Comparison of ENCODE assay signal across 9 cellular contexts in genomic region chr1:58575831-58576726, GRCh38. TPM values are rescaled to one million over a fixed set of nuclear protein-coding genes. Genes with fewer than 3 reads are reported as not detected.
A peak's percentile ranks its signal among the peaks of the same experiment; 100 is the strongest.
DNase-seq lines count a peak whose midpoint lies in the region; ATAC-seq lines count a peak whose summit lies in the region.
"Had no signal": no experiment of that assay in that cellular context is flagged by ENCODE, and none has a peak within 500 bp of the region (broad histone marks: within the 10 kb centered on the region; RNA-seq: fewer than 3 reads in every experiment).

No MANE protein-coding gene starts in this region.

- POLR2A ChIA-PET in activated naive CD8-positive, alpha-beta T cell treated with anti-CD3 and anti-CD28 coated beads, Interleukin-2, amount 10 ng/mL, durations not matched to agents 7 days and 5 days (lab: Charles Lee) = no interaction called here

- H3K4me3 Mint-ChIP-seq in activated naive CD8-positive, alpha-beta T cell treated with anti-CD3 and anti-CD28 coated beads, Interleukin-2, amount 10 ng/mL, durations not matched to agents 7 days and 5 days = peak overlapping the region; percentile 75

- peak overlapping the region; percentile 60; the same call in 1 of the 2 replicates for H3K4me3 ChIP-seq in iPS-20b (ENCODE audit: low read length)

- H3K9me3 ChIP-seq in iPS-20b (ENCODE audit: insufficient read depth, low read depth, low read length) = no peaks in the 10 kb centered on the region

- no peak for ATAC-seq in activated naive CD8-positive, alpha-beta T cell treated with anti-CD3 and anti-CD28 coated beads, Interleukin-2, amount 10 ng/mL, durations not matched to agents 7 days and 5 days (ENCODE audit: low read depth)
- no peak for ATAC-seq in HG03442 (IDR thresholded peaks at IDR 0.05; ENCODE audit: unreplicated experiment)

- peaks cover 5% of the 10 kb centered on the region; the same call in 1 of the 2 replicates for H3K4me1 ChIP-seq in iPS-20b (ENCODE audit: insufficient read depth, low read length)

- H3K27me3 ChIP-seq in iPS-20b (ENCODE audit: insufficient read depth, low read length) = peaks cover 54% of the 10 kb centered on the region

- no peaks in the 10 kb centered on the region for H3K36me3 ChIP-seq in iPS-20b (ENCODE audit: insufficient read depth, low read depth, low read length)

- H3K27ac ChIP-seq in iPS-20b (ENCODE audit: low read length) = no peak overlapping the region

- H3K9ac ChIP-seq in iPS-20b (ENCODE audit: low read depth, low read length) = no peak overlapping the region

- H3K36me3 Mint-ChIP-seq in activated naive CD8-positive, alpha-beta T cell treated with anti-CD3 and anti-CD28 coated beads, Interleukin-2, amount 10 ng/mL, durations not matched to agents 7 days and 5 days = peaks cover 2% of the 10 kb centered on the region

- no peak overlapping the region for H3K27ac Mint-ChIP-seq in activated naive CD8-positive, alpha-beta T cell treated with anti-CD3 and anti-CD28 coated beads, Interleukin-2, amount 10 ng/mL, durations not matched to agents 7 days and 5 days

- H3K27me3 Mint-ChIP-seq in activated naive CD8-positive, alpha-beta T cell treated with anti-CD3 and anti-CD28 coated beads, Interleukin-2, amount 10 ng/mL, durations not matched to agents 7 days and 5 days = peaks cover 84% of the 10 kb centered on the region

- peaks cover 23% of the 10 kb centered on the region for H3K4me1 Mint-ChIP-seq in activated naive CD8-positive, alpha-beta T cell treated with anti-CD3 and anti-CD28 coated beads, Interleukin-2, amount 10 ng/mL, durations not matched to agents 7 days and 5 days

- DNase-seq in HT-29 (ENCODE audit: low spot score) (peak; percentile 57), NCI-H2196 (lab: John Stamatoyannopoulos, UW; ENCODE audit: unreplicated experiment) (no peak), T1000 (lab: John Stamatoyannopoulos, UW) (no peak)
- peak; percentile 43 for DNase-seq in activated naive CD8-positive, alpha-beta T cell treated with anti-CD3 and anti-CD28 coated beads, Interleukin-2, amount 10 ng/mL, durations not matched to agents 7 days and 5 days
- peak; percentile 6 to 7 for DNase-seq in stimulated activated CD8-positive, alpha-beta memory T cell treated with anti-CD3 and anti-CD28 coated beads, Interleukin-2, amount 100 ng/mL, for 48 hours (ENCODE audit: low read depth in 2 of 2)
- no peak for DNase-seq in stimulated activated naive CD4-positive, alpha-beta T cell (lab: John Stamatoyannopoulos, UW)
- DNase-seq: SIG-M5 had no signal

- no peaks in the 10 kb centered on the region for H3K9me3 Mint-ChIP-seq in activated naive CD8-positive, alpha-beta T cell treated with anti-CD3 and anti-CD28 coated beads, Interleukin-2, amount 10 ng/mL, durations not matched to agents 7 days and 5 days

RNA-seq across cellular contexts. Expression of gene TACSTD2, which starts 1.0 kb away (rescaled TPM):
- 26.6 and 28.7 TPM in 2 replicates for total RNA-seq in HT-29 (2014; rRNA removed; shearing (Covaris generic))
- not detected for total RNA-seq in activated naive CD8-positive, alpha-beta T cell treated with anti-CD3 and anti-CD28 coated beads, Interleukin-2, amount 10 ng/mL, durations not matched to agents 7 days and 5 days

RNA-seq across cellular contexts. Expression of gene OMA1, which starts 29.6 kb away (rescaled TPM):
- total RNA-seq in HT-29 (2014; rRNA removed; shearing (Covaris generic)) = 5.8 and 7.9 TPM in 2 replicates
- 10 to 100 TPM; 32.0 to 38.8 TPM for total RNA-seq in activated naive CD8-positive, alpha-beta T cell treated with anti-CD3 and anti-CD28 coated beads, Interleukin-2, amount 10 ng/mL, durations not matched to agents 7 days and 5 days

Comparison
In these comparisons a context has a peak if more than half of its experiments do, and no peak if none do; other contexts are left out.
1. DNase-seq: peak in HT-29 (single experiment), activated naive CD8-positive, alpha-beta T cell treated with anti-CD3 and anti-CD28 coated beads, Interleukin-2, amount 10 ng/mL, durations not matched to agents 7 days and 5 days (single experiment) and stimulated activated CD8-positive, alpha-beta memory T cell treated with anti-CD3 and anti-CD28 coated beads, Interleukin-2, amount 100 ng/mL, for 48 hours (2 of 2); none in NCI-H2196 (single experiment), stimulated activated naive CD4-positive, alpha-beta T cell (0 of 6) and T1000 (single experiment).
2. RNA of gene TACSTD2, which starts 1.0 kb away (total RNA-seq): 26.6 to 28.7 TPM in HT-29; not detected in activated naive CD8-positive, alpha-beta T cell treated with anti-CD3 and anti-CD28 coated beads, Interleukin-2, amount 10 ng/mL, durations not matched to agents 7 days and 5 days; every median in the first group is over 10 times any median in the second.